Comparison of ENCODE assay signal across 31 cellular contexts in genomic region chr7:128852537-128853254, GRCh38. TPM values are rescaled to one million over a fixed set of nuclear protein-coding genes. Genes with fewer than 3 reads are reported as not detected.
"Had no signal": no experiment of that assay in that cellular context is flagged by ENCODE, and none has a peak within 500 bp of the region (broad histone marks: within the 10 kb centered on the region; RNA-seq: fewer than 3 reads in every experiment).

No MANE protein-coding gene starts in this region.

- H3K36me3 Mint-ChIP-seq: activated naive CD8-positive, alpha-beta T cell treated with anti-CD3 and anti-CD28 coated beads for 36 hours had no signal

- H3K4me3 ChIP-seq: Peyer's patch had no signal

- H3K27ac Mint-ChIP-seq: activated CD4-positive, alpha-beta T cell treated with anti-CD3 and anti-CD28 coated beads, Interleukin-2, amount 10 ng/mL, durations not matched to agents 24 days and 14 days; activated CD8-positive, alpha-beta T cell treated with anti-CD3 and anti-CD28 coated beads for 36 hours; activated naive CD8-positive, alpha-beta T cell treated with anti-CD3 and anti-CD28 coated beads for 36 hours; activated T-cell treated with anti-CD3 and anti-CD28 coated beads, Interleukin-2, amount 50 U/mL, for 72 hours; activated T-helper 17 cell treated with anti-CD3 and anti-CD28 coated beads, Interleukin-2, amount 50 U/mL, for 72 hours; T-helper 1 cell treated with Interleukin-12 subunit alpha and Interleukin-12 subunit beta and Interleukin-4 antibody, amounts not matched to agents 30 μg/mL and 1 μg/mL, for 36 hours; T-helper 2 cell treated with Interferon-gamma antibody and Interleukin-4, amounts not matched to agents 5 μg/mL and 100 μg/mL, for 36 hours had no signal

- H3K27me3 ChIP-seq: brain microvascular endothelial cell, Peyer's patch had no signal

- H3K4me1 Mint-ChIP-seq: activated CD4-positive, alpha-beta T cell treated with anti-CD3 and anti-CD28 coated beads, Interleukin-2, amount 10 ng/mL, durations not matched to agents 24 days and 14 days; activated naive CD8-positive, alpha-beta T cell treated with anti-CD3 and anti-CD28 coated beads for 36 hours; activated T-helper 17 cell treated with anti-CD3 and anti-CD28 coated beads, Interleukin-2, amount 50 U/mL, for 72 hours had no signal

- H3K4me3 Mint-ChIP-seq: activated CD4-positive, alpha-beta T cell treated with anti-CD3 and anti-CD28 coated beads, Interleukin-2, amount 10 ng/mL, durations not matched to agents 24 days and 14 days; activated CD8-positive, alpha-beta T cell treated with anti-CD3 and anti-CD28 coated beads for 36 hours; activated naive CD8-positive, alpha-beta T cell treated with anti-CD3 and anti-CD28 coated beads for 36 hours; activated T-cell treated with anti-CD3 and anti-CD28 coated beads, Interleukin-2, amount 50 U/mL, for 72 hours; activated T-helper 17 cell treated with anti-CD3 and anti-CD28 coated beads, Interleukin-2, amount 50 U/mL, for 72 hours; T-helper 1 cell treated with Interleukin-12 subunit alpha and Interleukin-12 subunit beta and Interleukin-4 antibody, amounts not matched to agents 30 μg/mL and 1 μg/mL, for 36 hours; T-helper 2 cell treated with Interferon-gamma antibody and Interleukin-4, amounts not matched to agents 5 μg/mL and 100 μg/mL, for 36 hours had no signal

- H3K4me1 ChIP-seq: Peyer's patch had no signal

- H3K9me3 Mint-ChIP-seq: activated CD4-positive, alpha-beta T cell treated with anti-CD3 and anti-CD28 coated beads, Interleukin-2, amount 10 ng/mL, durations not matched to agents 24 days and 14 days; activated CD8-positive, alpha-beta T cell treated with anti-CD3 and anti-CD28 coated beads for 36 hours; activated naive CD8-positive, alpha-beta T cell treated with anti-CD3 and anti-CD28 coated beads for 36 hours; activated T-cell treated with anti-CD3 and anti-CD28 coated beads, Interleukin-2, amount 50 U/mL, for 72 hours; activated T-helper 17 cell treated with anti-CD3 and anti-CD28 coated beads, Interleukin-2, amount 50 U/mL, for 72 hours; T-helper 1 cell treated with Interleukin-12 subunit alpha and Interleukin-12 subunit beta and Interleukin-4 antibody, amounts not matched to agents 30 μg/mL and 1 μg/mL, for 36 hours; T-helper 2 cell treated with Interferon-gamma antibody and Interleukin-4, amounts not matched to agents 5 μg/mL and 100 μg/mL, for 36 hours had no signal

- DNase-seq: activated CD4-positive, alpha-beta T cell treated with anti-CD3 and anti-CD28 coated beads, Interleukin-2, amount 10 ng/mL, durations not matched to agents 24 days and 14 days; activated CD4-positive, alpha-beta T cell treated with anti-CD3 and anti-CD28 coated beads, Interleukin-2, amount 50 U/mL, for 4 hours; activated CD8-positive, alpha-beta T cell treated with anti-CD3 and anti-CD28 coated beads for 36 hours; activated effector memory CD4-positive, alpha-beta T cell treated with anti-CD3 and anti-CD28 coated beads, Interleukin-2, amount 50 U/mL, for 16 hours; activated naive CD4-positive, alpha-beta T cell; activated naive CD4-positive, alpha-beta T cell treated with anti-CD3 and anti-CD28 coated beads, Interleukin-2, amount 50 U/mL, for 16 hours; activated naive CD8-positive, alpha-beta T cell treated with anti-CD3 and anti-CD28 coated beads for 36 hours; activated T-cell treated with anti-CD3 and anti-CD28 coated beads, Interleukin-2, amount 50 U/mL, for 1 hour; activated T-cell treated with anti-CD3 and anti-CD28 coated beads, Interleukin-2, amount 50 U/mL, for 72 hours; amniotic stem cell; aorta; brain microvascular endothelial cell; NCI-H1092 treated with DMSO at 0.1 percent for 48 hours; NCI-H1417; NCI-H146; NCI-H187; NCI-H2029 treated with DMSO at 0.1 percent for 48 hours; NCI-H2107; NCI-H2171; NCI-H510A; NCI-H526; NCI-H748 treated with DMSO at 0.1 percent for 48 hours; NK-92 treated with Interleukin-12 subunit alpha and Interleukin-12 subunit beta, amount 100 ng/mL, for 24 hours; PC-3; Peyer's patch; RPMI8226 had no signal

- ATAC-seq: activated CD8-positive, alpha-beta T cell treated with anti-CD3 and anti-CD28 coated beads for 36 hours; activated T-cell treated with anti-CD3 and anti-CD28 coated beads, Interleukin-2, amount 50 U/mL, for 72 hours; activated T-helper 17 cell treated with anti-CD3 and anti-CD28 coated beads, Interleukin-2, amount 50 U/mL, for 72 hours; PC-3 had no signal

- H3K27ac ChIP-seq: brain microvascular endothelial cell, KMS-11, Peyer's patch had no signal

- H3K9me3 ChIP-seq: Peyer's patch had no signal

- H3K27me3 Mint-ChIP-seq: activated CD4-positive, alpha-beta T cell treated with anti-CD3 and anti-CD28 coated beads, Interleukin-2, amount 10 ng/mL, durations not matched to agents 24 days and 14 days; activated CD8-positive, alpha-beta T cell treated with anti-CD3 and anti-CD28 coated beads for 36 hours; activated naive CD8-positive, alpha-beta T cell treated with anti-CD3 and anti-CD28 coated beads for 36 hours had no signal

RNA-seq across cellular contexts. Expression of gene KCP, which starts 57.8 kb away (rescaled TPM):
- total RNA-seq: activated CD8-positive, alpha-beta T cell treated with anti-CD3 and anti-CD28 coated beads for 36 hours; LHCN-M2 had no signal
